In the genomic region with DNA sequence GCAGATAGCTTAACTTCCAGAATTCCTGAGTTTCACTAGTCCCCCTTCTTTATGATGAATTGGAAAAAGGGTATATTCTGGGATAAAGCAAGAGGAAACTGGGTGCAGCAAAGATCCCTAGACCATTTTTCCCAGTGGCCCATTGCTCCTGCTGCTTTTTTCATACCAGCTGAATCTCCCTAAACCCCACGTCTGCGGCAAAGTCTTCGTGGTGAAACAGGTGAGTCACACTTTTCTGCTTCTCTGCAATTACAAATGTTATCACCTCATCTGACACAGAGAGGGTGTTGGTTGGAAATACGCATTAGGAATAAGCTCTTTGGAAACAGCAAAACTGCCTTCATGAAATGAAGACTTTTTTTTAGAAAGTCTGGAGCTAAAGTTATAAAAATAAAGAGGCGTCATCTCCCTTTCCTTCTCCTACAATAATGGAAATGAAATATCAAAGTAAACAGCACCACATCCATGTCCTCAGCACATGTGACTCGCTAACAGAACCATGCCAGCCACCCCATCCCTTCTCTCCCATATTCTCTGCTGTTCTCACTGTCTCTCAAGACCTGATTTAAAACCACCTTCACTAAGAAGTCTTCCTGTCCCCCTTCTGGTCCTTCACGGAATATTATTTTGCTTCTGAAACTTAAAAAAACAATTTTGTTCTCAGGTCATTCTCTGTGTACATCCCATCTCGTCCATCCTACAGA, we compare ENCODE assay signal across 9 cellular contexts. TPM values are rescaled to one million over a fixed set of nuclear protein-coding genes. Genes with fewer than 3 reads are reported as not detected.
A peak's percentile ranks its signal among the peaks of the same experiment; 100 is the strongest.
DNase-seq lines count a peak whose midpoint lies in the region; ATAC-seq, FAIRE-seq and TF ChIP-seq lines count a peak whose summit lies in the region.
"Had no signal": no experiment of that assay in that cellular context is flagged by ENCODE, and none has a peak within 500 bp of the region (broad histone marks: within the 10 kb centered on the region; RNA-seq: fewer than 3 reads in every experiment).

No MANE protein-coding gene starts in this region.

- no peaks in the 10 kb centered on the region for H3K9me3 ChIP-seq in right atrium auricular region
- H3K9me3 ChIP-seq in lung (ENCODE audit: control insufficient read depth in 2 of 2, insufficient read depth in 1 of 2, low read length in 1 of 2) = no peaks in the 10 kb centered on the region
- no peaks in the 10 kb centered on the region for H3K9me3 ChIP-seq in vagina
- H3K9me3 ChIP-seq in kidney (ENCODE audit: control insufficient read depth in 1 of 2, low read length in 2 of 2) = no peaks in the 10 kb centered on the region

- intact Hi-C loops in left cardiac atrium (cut with DNase I) (loop anchor here in 1 of 2 donors (5.0 to 10.0 kb wide), 2 partner anchors 95 to 743 kb away; no protein-coding TSS in a partner anchor), vagina (cut with DNase I) (no loop called here), kidney (cut with DNase I) (no loop called here)

- WGBS in lung, 2 donors = 73 to 79% methylated on average over 8 of the region's 8 CpGs

- ATAC-seq in left cardiac atrium (no peak), lung (ENCODE audit: insufficient read depth, low FRiP score) (no peak)

- no peak for DNase-seq in right atrium auricular region (ENCODE audit: low spot score)
- DNase-seq in left cardiac atrium = no peak
- peak; percentile 93 for DNase-seq in amniotic epithelial cell (ENCODE audit: low read depth)
- no peak for DNase-seq in lung (ENCODE audit: low spot score)
- no peak for DNase-seq in vagina (ENCODE audit: extremely low spot score in 2 of 2)
- no peak for DNase-seq in kidney
- no peak for DNase-seq in stimulated activated naive CD4-positive, alpha-beta T cell (lab: John Stamatoyannopoulos, UW)
- DNase-seq in NCI-H82 treated with DMSO at 0.1 percent for 48 hours (lab: John Stamatoyannopoulos, UW; ENCODE audit: unreplicated experiment) = no peak
- DNase-seq: islet precursor cell had no signal

- H3K27ac ChIP-seq in right atrium auricular region (peak overlapping the region; percentile 82 to 95), lung (ENCODE audit: low read depth in 1 of 2, low read length in 1 of 2) (peak overlapping the region; percentile 83 to 92), vagina (peak overlapping the region; percentile 88), kidney (ENCODE audit: low read depth in 2 of 2, low read length in 2 of 2) (no peak overlapping the region)

- no peak for TF ChIP-seq CTCF in right atrium auricular region (IDR thresholded peaks at IDR 0.05)
- TF ChIP-seq CTCF in lung (IDR thresholded peaks at IDR 0.05; ENCODE audit: control extremely low read depth, extremely low read depth) = no peak
- TF ChIP-seq CTCF in vagina (IDR thresholded peaks at IDR 0.05) = no peak
- no peak for TF ChIP-seq CTCF in kidney (IDR thresholded peaks at IDR 0.05; ENCODE audit: borderline replicate concordance, extremely low read depth, insufficient read depth)

- no peak overlapping the region for H3K9ac ChIP-seq in kidney (ENCODE audit: low read length in 2 of 2)

- H3K27me3 ChIP-seq in right atrium auricular region = no peaks in the 10 kb centered on the region
- H3K27me3 ChIP-seq in lung (ENCODE audit: control insufficient read depth, insufficient read depth) = no peaks in the 10 kb centered on the region
- H3K27me3 ChIP-seq in vagina = no peaks in the 10 kb centered on the region

- H3K4me3 ChIP-seq in right atrium auricular region (no peak overlapping the region), lung (no peak overlapping the region), vagina (no peak overlapping the region), kidney (ENCODE audit: low read length in 2 of 2) (no peak overlapping the region)

- peaks cover 0 to 63% of the 10 kb centered on the region in 2 donors for H3K4me1 ChIP-seq in right atrium auricular region
- H3K4me1 ChIP-seq in lung (ENCODE audit: control insufficient read depth in 2 of 2, insufficient read depth in 2 of 2, low read length in 2 of 2) = peaks cover 11 to 34% of the 10 kb centered on the region in 2 donors
- H3K4me1 ChIP-seq in vagina = peaks cover 70% of the 10 kb centered on the region
- H3K4me1 ChIP-seq in kidney (ENCODE audit: control insufficient read depth in 1 of 2, insufficient read depth in 1 of 2, low read depth in 1 of 2, low read length in 2 of 2) = peaks cover 16 to 17% of the 10 kb centered on the region in 2 donors

- no peak for TF ChIP-seq POLR2A in vagina (IDR thresholded peaks at IDR 0.05)

- no peaks in the 10 kb centered on the region for H3K36me3 ChIP-seq in right atrium auricular region
- no peaks in the 10 kb centered on the region for H3K36me3 ChIP-seq in lung (ENCODE audit: control insufficient read depth in 2 of 2, insufficient read depth in 2 of 2, low read length in 2 of 2)
- no peaks in the 10 kb centered on the region for H3K36me3 ChIP-seq in vagina
- H3K36me3 ChIP-seq in kidney (ENCODE audit: control insufficient read depth in 1 of 2, insufficient read depth in 2 of 2, low read length in 2 of 2) = no peaks in the 10 kb centered on the region

- no peak for FAIRE-seq in kidney (lab: Jason Lieb, UNC)

RNA-seq across cellular contexts. Expression of a gene that starts 39.5 kb away (rescaled TPM):
- total RNA-seq in right atrium auricular region (100 to 1,000 TPM; 151 to 173 TPM), left cardiac atrium (10 to 100 TPM; 73.1 to 76.0 TPM), lung (10 to 100 TPM; 23.1 to 78.7 TPM), vagina (63.3 TPM), kidney (57.4 TPM)
- polyA plus RNA-seq in lung (100 to 1,000 TPM; 104 to 300 TPM), kidney (ENCODE audit: insufficient read depth, low read depth, low replicate concordance) (324 TPM)

Comparison
In these comparisons a context has a peak if more than half of its experiments do, and no peak if none do; other contexts are left out.
1. H3K27ac ChIP-seq: peak in right atrium auricular region (2 of 2), lung (2 of 2) and vagina (single experiment); none in kidney (0 of 2).